Comparison of ENCODE assay signal across 8 cellular contexts in genomic region chrX:130268500-130269170, GRCh38. TPM values are rescaled to one million over a fixed set of nuclear protein-coding genes. Genes with fewer than 3 reads are reported as not detected.
DNase-seq lines count a peak whose midpoint lies in the region; ATAC-seq and TF ChIP-seq lines count a peak whose summit lies in the region.

TSS of gene ZNF280C (minus strand) at chrX:130268899. CDS start at chrX:130260449, 8,450 bp downstream.

- no peaks in the 10 kb centered on the region for H4K20me1 ChIP-seq in SK-N-SH (ENCODE audit: insufficient read depth)

- peak within 1 kb of the TSS; percentile 92 for H3K4me3 Mint-ChIP-seq in activated naive CD8-positive, alpha-beta T cell

- H3K4me3 ChIP-seq in GM12865 (ENCODE audit: low read depth, low read length): peak within 1 kb of the TSS; percentile 88
- H3K4me3 ChIP-seq in SK-N-SH (ENCODE audit: low read depth in 2 of 2, low read length in 1 of 2): peak within 1 kb of the TSS; percentile 63 to 68
- peak within 1 kb of the TSS; percentile 58 for H3K4me3 ChIP-seq in ovary
- peak within 1 kb of the TSS; percentile 72 to 76 for H3K4me3 ChIP-seq in tibial artery

- H3K4me1 ChIP-seq in SK-N-SH (ENCODE audit: control insufficient read depth in 1 of 2, insufficient read depth in 2 of 2, low read depth in 1 of 2, low read length in 1 of 2): peaks cover 0 to 8% of the 10 kb centered on the region in 2 experiments; a peak in 1 of 4 replicates
- no peaks in the 10 kb centered on the region for H3K4me1 ChIP-seq in ovary (ENCODE audit: insufficient read depth)
- H3K4me1 ChIP-seq in tibial artery: no peaks in the 10 kb centered on the region

- CTCF ChIA-PET in SK-N-SH (lab: Yijun Ruan, JAX): no interaction called here

- H3K27ac Mint-ChIP-seq in activated naive CD8-positive, alpha-beta T cell: peak within 1 kb of the TSS; percentile 89

- peaks cover 4% of the 10 kb centered on the region for H3F3A ChIP-seq in SK-N-SH (replicated peaks; ENCODE audit: insufficient read depth)

- H3K9me3 Mint-ChIP-seq in activated naive CD8-positive, alpha-beta T cell (ENCODE audit: low read depth): no peaks in the 10 kb centered on the region

- POLR2A ChIA-PET in SK-N-SH (lab: Yijun Ruan, JAX): interaction anchor here (0.6 to 1.4 kb wide), 2 partner anchors 16 to 171 kb away, joined by 3 to 4 read pairs; no protein-coding TSS in a partner anchor

- WGBS in SK-N-SH (ENCODE audit: low lambda C conversion rate): 15% methylated on average over 40 of the region's 55 CpGs
- 25 to 35% (median 31%) methylated on average over 49 to 55 of the region's 55 CpGs for WGBS in ovary, 3 donors

- H3K4me1 Mint-ChIP-seq in activated naive CD8-positive, alpha-beta T cell (ENCODE audit: low read depth): peaks cover 13% of the 10 kb centered on the region

- TF ChIP-seq CTCF in GM12865 (IDR thresholded peaks at IDR 0.05; ENCODE audit: insufficient read depth, low read depth, low read length, missing control alignments): peak; percentile 18
- TF ChIP-seq CTCF in SK-N-SH (IDR thresholded peaks at IDR 0.05): peak; percentile 39
- peak in 1 of 3 donors; percentile 6 for TF ChIP-seq CTCF in ovary (IDR thresholded peaks at IDR 0.05)
- peak in 1 of 2 experiments; percentile 13 for TF ChIP-seq CTCF in tibial artery (IDR thresholded peaks at IDR 0.05)

- ATAC-seq in HG02623 (IDR thresholded peaks at IDR 0.05; ENCODE audit: unreplicated experiment): peak; percentile 92
- peak; percentile 99 for ATAC-seq in Right ventricle myocardium inferior

- peak within 1 kb of the TSS; percentile 86; the same call in 1 of the 2 replicates for H2AFZ ChIP-seq in SK-N-SH (ENCODE audit: low read depth)

- H3K27me3 Mint-ChIP-seq in activated naive CD8-positive, alpha-beta T cell: no peaks in the 10 kb centered on the region

- intact Hi-C loops in Right ventricle myocardium inferior (cut with DNase I): no loop called here
- intact Hi-C loops in ovary (cut with DNase I): no loop called here
- intact Hi-C loops in tibial artery (cut with DNase I; ENCODE audit: low total_unique reads): no loop called here

- DNase-seq in GM12865 (ENCODE audit: low read depth) (peak; percentile 96), NCI-H1092 (lab: John Stamatoyannopoulos, UW) (peak; percentile 91), SK-N-SH (peak; percentile 90), Right ventricle myocardium inferior (ENCODE audit: missing footprints) (peak; percentile 91), ovary (peak; percentile 79 to 89 (median 83)), tibial artery (peak; percentile 77 to 92)

- peak within 1 kb of the TSS; percentile 74 for H3K4me2 ChIP-seq in SK-N-SH

- no peaks in the 10 kb centered on the region for H3K9me2 ChIP-seq in SK-N-SH

- TF ChIP-seq RAD21 in SK-N-SH (IDR thresholded peaks at IDR 0.05; ENCODE audit: low read length): no peak

- no peaks in the 10 kb centered on the region for H3K36me3 Mint-ChIP-seq in activated naive CD8-positive, alpha-beta T cell

- H3K9me3 ChIP-seq in SK-N-SH (no peaks in the 10 kb centered on the region), ovary (no peaks in the 10 kb centered on the region), tibial artery (no peaks in the 10 kb centered on the region)

- peak; percentile 28 for TF ChIP-seq POLR2A in ovary (IDR thresholded peaks at IDR 0.05)

- TF ChIP-seq EP300 in SK-N-SH (IDR thresholded peaks at IDR 0.05; ENCODE audit: borderline replicate concordance in 1 of 2, low read depth in 1 of 2, low read length in 1 of 2) (no peak), ovary (IDR thresholded peaks at IDR 0.05) (no peak)

- H3K27ac ChIP-seq in SK-N-SH (ENCODE audit: low read depth in 2 of 2, low read length in 1 of 2) (peak within 1 kb of the TSS; percentile 73 to 85), ovary (no peak within 1 kb of the TSS), tibial artery (peak within 1 kb of the TSS; percentile 81 to 86)

- peak within 1 kb of the TSS; percentile 91 for H3K9ac ChIP-seq in SK-N-SH

- H3K36me3 ChIP-seq in SK-N-SH (replicated peaks in 1 of 2; ENCODE audit: control insufficient read depth in 1 of 2, insufficient read depth in 2 of 2, low read length in 1 of 2): no peaks in the 10 kb centered on the region
- no peaks in the 10 kb centered on the region for H3K36me3 ChIP-seq in ovary
- no peaks in the 10 kb centered on the region for H3K36me3 ChIP-seq in tibial artery

- H3K27me3 ChIP-seq in SK-N-SH (ENCODE audit: insufficient read depth) (no peaks in the 10 kb centered on the region; the same call in 1 of the 2 replicates), ovary (no peaks in the 10 kb centered on the region), tibial artery (no peaks in the 10 kb centered on the region)

- peaks cover 45% of the 10 kb centered on the region for H3K79me2 ChIP-seq in SK-N-SH (ENCODE audit: insufficient read depth)

TF ChIP-seq in SK-N-SH, 30 proteins besides CTCF, POLR2A, EP300 and RAD21:
- TF ChIP-seq MAX (IDR thresholded peaks at IDR 0.05; ENCODE audit: low read depth): peak; percentile 96
- 0 out of 2 replicates have a peak, but pooled peaks have one; percentile 21 for TF ChIP-seq SIN3A (IDR thresholded peaks at IDR 0.05; ENCODE audit: borderline replicate concordance, low read depth, low read length)
- TF ChIP-seq POLR2AphosphoS5 (IDR thresholded peaks at IDR 0.05; ENCODE audit: low read depth, low read length): peak; percentile 96
- TF ChIP-seq ZBTB33 (IDR thresholded peaks at IDR 0.05; ENCODE audit: borderline replicate concordance, low read depth): no peak
- TF ChIP-seq NRF1 (IDR thresholded peaks at IDR 0.05; ENCODE audit: low read depth, low read length): no peak
- no peak for TF ChIP-seq TEAD4 (IDR thresholded peaks at IDR 0.05; ENCODE audit: borderline replicate concordance, insufficient read depth)
- no peak for TF ChIP-seq FOXM1 (IDR thresholded peaks at IDR 0.05; ENCODE audit: low read depth)
- no peak for TF ChIP-seq EZH2phosphoT487 (IDR thresholded peaks at IDR 0.05; ENCODE audit: borderline replicate concordance, low read depth)
- 0 out of 2 replicates have a peak, but pooled peaks have one; percentile 22 for TF ChIP-seq GATA2 (CRISPR knock-in tag; IDR thresholded peaks at IDR 0.05)
- TF ChIP-seq FOXJ3 (CRISPR knock-in tag; IDR thresholded peaks at IDR 0.05): peak; percentile 4; the same call in 1 of the 2 replicates
- peak; percentile 76 for TF ChIP-seq YY1 (IDR thresholded peaks at IDR 0.05; ENCODE audit: low read depth)
- TF ChIP-seq TAF1 (IDR thresholded peaks at IDR 0.05; ENCODE audit: borderline replicate concordance, low read depth, low read length): peak; percentile 75; the same call in 1 of the 2 replicates

RNA-seq across cellular contexts. Expression of gene ZNF280C, which starts in this region (rescaled TPM):
- polyA plus RNA-seq in SK-N-SH (2012; rRNA removed) (2.7 and 3.7 TPM in 2 replicates), ovary (1 to 10 TPM; 2.0 to 2.9 TPM)
- polyA plus RNA-seq in SK-N-SH (2012; cell fraction: cytosol; rRNA removed): 3.4 and 3.7 TPM in 2 replicates
- polyA plus RNA-seq in SK-N-SH (2012; cell fraction: nucleus; rRNA removed): 2.9 and 6.9 TPM in 2 replicates
- total RNA-seq in Right ventricle myocardium inferior (1.5 TPM), ovary (1 to 10 TPM; 2.3 to 8.0 (median 4.9) TPM)

Comparison
In these comparisons a context has a peak if more than half of its experiments do, and no peak if none do; other contexts are left out.
1. H3K27ac ChIP-seq: peak in SK-N-SH (2 of 2) and tibial artery (2 of 2); none in ovary (0 of 2).
2. Peak in every context shown above with its lines, with median percentiles within 50 percentile points of each other: DNase-seq and H3K4me3 ChIP-seq.